ENCODE assay signal across 24 cellular contexts in the genomic region with DNA sequence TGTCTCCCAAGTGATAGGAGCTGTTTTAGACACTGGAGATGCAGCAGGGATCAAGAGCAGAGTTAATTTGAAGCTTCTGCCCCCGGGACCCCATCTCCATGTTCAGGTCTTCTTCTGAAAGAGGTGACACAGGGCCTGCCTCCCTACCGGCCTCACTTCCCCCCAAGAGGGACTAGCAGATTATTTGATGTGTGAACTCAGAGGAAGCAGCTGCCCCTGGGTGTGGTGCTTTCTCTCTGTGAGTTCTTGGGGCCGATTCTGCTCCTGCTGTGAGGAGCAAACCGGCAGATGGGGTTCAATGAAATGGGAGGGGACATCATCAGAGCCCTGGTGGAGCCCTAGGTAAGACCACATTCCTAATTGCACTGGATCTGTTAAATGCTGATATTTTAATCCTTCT.
"Had no signal": no experiment of that assay in that cellular context is flagged by ENCODE, and none has a peak within 500 bp of the region (broad histone marks: within the 10 kb centered on the region; RNA-seq: fewer than 3 reads in every experiment).

No MANE protein-coding gene starts in this region.

- H3K36me3 ChIP-seq: gastrocnemius medialis, heart left ventricle, neutrophil, pancreas, right lobe of liver, suprapubic skin had no signal

- H3K27ac ChIP-seq: dorsolateral prefrontal cortex, epithelial cell of prostate, gastrocnemius medialis, heart left ventricle, hepatocyte, neutrophil, pancreas, right lobe of liver, suprapubic skin had no signal

- H3K27ac Mint-ChIP-seq: memory B cell; natural killer cell treated with Interleukin-12 subunit alpha and Interleukin-12 subunit beta and Interleukin-15 and Interleukin-18, amount 100 ng/mL, for 72 hours; stimulated activated naive CD8-positive, alpha-beta T cell treated with anti-CD3 and anti-CD28 coated beads, Interleukin-15, amount 100 ng/mL, for 72 hours had no signal

- H3K4me3 ChIP-seq: dorsolateral prefrontal cortex, gastrocnemius medialis, heart left ventricle, hepatocyte, lung, pancreas, right lobe of liver, suprapubic skin had no signal

- H3K4me1 Mint-ChIP-seq: memory B cell; neural crest cell; stimulated activated naive CD8-positive, alpha-beta T cell treated with anti-CD3 and anti-CD28 coated beads, Interleukin-15, amount 100 ng/mL, for 72 hours had no signal

- H3K4me1 ChIP-seq: gastrocnemius medialis, heart left ventricle, pancreas, right lobe of liver, suprapubic skin had no signal

- DNase-seq: dorsolateral prefrontal cortex; effector CD4-positive, alpha-beta T cell; foreskin fibroblast; gastrocnemius medialis; heart left ventricle; kidney; pancreas; right lobe of liver; small intestine; stimulated activated CD4-positive, alpha-beta T cell treated with anti-CD3 and anti-CD28 coated beads, Interleukin-15, amount 100 ng/mL, for 24 hours; stimulated activated CD4-positive, alpha-beta T cell treated with anti-CD3 and anti-CD28 coated beads, Interleukin-2, amount 100 ng/mL, for 48 hours; stimulated activated naive CD4-positive, alpha-beta T cell; stimulated activated naive CD8-positive, alpha-beta T cell treated with anti-CD3 and anti-CD28 coated beads, Interleukin-15, amount 100 ng/mL, for 72 hours; trophoblast cell had no signal

- H3K9me3 ChIP-seq: gastrocnemius medialis, neutrophil, pancreas, right lobe of liver, suprapubic skin had no signal

- H3K36me3 Mint-ChIP-seq: memory B cell; natural killer cell treated with Interleukin-12 subunit alpha and Interleukin-12 subunit beta and Interleukin-15 and Interleukin-18, amount 100 ng/mL, for 72 hours had no signal

- H3K9me3 Mint-ChIP-seq: natural killer cell treated with Interleukin-12 subunit alpha and Interleukin-12 subunit beta and Interleukin-15 and Interleukin-18, amount 100 ng/mL, for 72 hours; neural crest cell; stimulated activated naive CD8-positive, alpha-beta T cell treated with anti-CD3 and anti-CD28 coated beads, Interleukin-15, amount 100 ng/mL, for 72 hours had no signal

- H3K27me3 ChIP-seq: dorsolateral prefrontal cortex, gastrocnemius medialis, hepatocyte, neutrophil, pancreas, right lobe of liver, suprapubic skin had no signal

- H3K4me3 Mint-ChIP-seq: memory B cell; natural killer cell treated with Interleukin-12 subunit alpha and Interleukin-12 subunit beta and Interleukin-15 and Interleukin-18, amount 100 ng/mL, for 72 hours; neural crest cell; stimulated activated naive CD8-positive, alpha-beta T cell treated with anti-CD3 and anti-CD28 coated beads, Interleukin-15, amount 100 ng/mL, for 72 hours had no signal

- ATAC-seq: esophagus mucosa; gastrocnemius medialis; heart left ventricle; left lobe of liver; natural killer cell treated with Interleukin-12 subunit alpha and Interleukin-12 subunit beta and Interleukin-15 and Interleukin-18, amount 100 ng/mL, for 72 hours; pancreas; right lobe of liver; stimulated activated naive CD8-positive, alpha-beta T cell treated with anti-CD3 and anti-CD28 coated beads, Interleukin-15, amount 100 ng/mL, for 72 hours had no signal
